8 cellular contexts compared by ENCODE assay signal in genomic region chr3:87228316-87228715, GRCh38. TPM values are rescaled to one million over a fixed set of nuclear protein-coding genes. Genes with fewer than 3 reads are reported as not detected.
A peak's percentile ranks its signal among the peaks of the same experiment; 100 is the strongest.
DNase-seq lines count a peak whose midpoint lies in the region; ATAC-seq and TF ChIP-seq lines count a peak whose summit lies in the region.

No MANE protein-coding gene starts in this region.

- no peaks in the 10 kb centered on the region for H3K27me3 ChIP-seq in BLaER1 treated with 17β-estradiol and CSF1 and Interleukin-3, amounts not matched to agents 10 nM and 100 nM
- no peaks in the 10 kb centered on the region for H3K27me3 ChIP-seq in dorsolateral prefrontal cortex

- TF ChIP-seq CTCF in dorsolateral prefrontal cortex (IDR thresholded peaks at IDR 0.05 in 54 of 56, conservative IDR thresholded peaks at IDR 0.05 in 2 of 56; ENCODE audit: low read depth in 1 of 56, partially characterized antibody in 56 of 56) (no peak), nephron progenitor cell (IDR thresholded peaks at IDR 0.05) (no peak)

- no peak overlapping the region for H3K27ac Mint-ChIP-seq in nephron progenitor cell

- peak overlapping the region in 9 of 11 experiments; percentile 86 to 97 (median 93); a peak in 13 of 22 replicates for H3K9ac ChIP-seq in BLaER1 treated with 17β-estradiol and CSF1 and Interleukin-3, amounts not matched to agents 10 nM and 100 nM

- H3K27ac ChIP-seq in BLaER1 treated with 17β-estradiol and CSF1 and Interleukin-3, amounts not matched to agents 10 nM and 100 nM: peak overlapping the region in 2 of 11 experiments; percentile 95 to 97; a peak in 1 of 22 replicates
- peak overlapping the region in 3 of 59 donors; percentile 89 to 97 (median 92) for H3K27ac ChIP-seq in dorsolateral prefrontal cortex

- no peak for ATAC-seq in HG02759 (IDR thresholded peaks at IDR 0.05; ENCODE audit: unreplicated experiment)

- H3K9me3 Mint-ChIP-seq in nephron progenitor cell: no peaks in the 10 kb centered on the region

- H3K27me3 Mint-ChIP-seq in nephron progenitor cell (ENCODE audit: low read depth, poor library complexity): peaks cover 15% of the 10 kb centered on the region

- no peaks in the 10 kb centered on the region for H3K9me3 ChIP-seq in BLaER1 treated with 17β-estradiol and CSF1 and Interleukin-3, amounts not matched to agents 10 nM and 100 nM (replicated peaks in 1 of 11)

- peak overlapping the region; percentile 93 for H3K4me3 Mint-ChIP-seq in nephron progenitor cell

- peaks cover 0 to 18% (median 0%) of the 10 kb centered on the region in 11 experiments; a peak in 2 of 22 replicates for H3K36me3 ChIP-seq in BLaER1 treated with 17β-estradiol and CSF1 and Interleukin-3, amounts not matched to agents 10 nM and 100 nM

- peaks cover 38% of the 10 kb centered on the region for H3K4me1 Mint-ChIP-seq in nephron progenitor cell

- peaks cover 7 to 28% (median 21%) of the 10 kb centered on the region in 10 experiments for H3K4me1 ChIP-seq in BLaER1 treated with 17β-estradiol and CSF1 and Interleukin-3, amounts not matched to agents 10 nM and 100 nM

- peak overlapping the region; percentile 89 to 95 (median 92); a peak in 19 of 20 replicates for H3K4me3 ChIP-seq in BLaER1 treated with 17β-estradiol and CSF1 and Interleukin-3, amounts not matched to agents 10 nM and 100 nM
- peak overlapping the region in 58 of 59 donors; percentile 56 to 100 (median 96) for H3K4me3 ChIP-seq in dorsolateral prefrontal cortex

- peaks cover 0 to 54% (median 34%) of the 10 kb centered on the region in 11 experiments; a peak in 14 of 22 replicates for H4K20me1 ChIP-seq in BLaER1 treated with 17β-estradiol and CSF1 and Interleukin-3, amounts not matched to agents 10 nM and 100 nM

- H3K36me3 Mint-ChIP-seq in nephron progenitor cell (ENCODE audit: low read depth): peaks cover 21% of the 10 kb centered on the region

- DNase-seq in M059J (ENCODE audit: low read depth) (peak; percentile 40), dorsolateral prefrontal cortex (no peak), nephron progenitor cell (no peak), NCI-H526 (lab: John Stamatoyannopoulos, UW) (no peak), UCSD-AML1 (lab: John Stamatoyannopoulos, UW; ENCODE audit: unreplicated experiment) (no peak), DMS 273 (lab: John Stamatoyannopoulos, UW; ENCODE audit: unreplicated experiment) (no peak)

- H3K4me2 ChIP-seq in BLaER1 treated with 17β-estradiol and CSF1 and Interleukin-3, amounts not matched to agents 10 nM and 100 nM: peak overlapping the region; percentile 78 to 96 (median 88)

- intact Hi-C loops in dorsolateral prefrontal cortex (cut with DNase I): loop anchor here in 1 of 2 donors (5.0 to 10.0 kb wide), 2 partner anchors 61 to 144 kb away; no protein-coding TSS in a partner anchor

RNA-seq across cellular contexts. Expression of gene CHMP2B, which starts 1.2 kb away (rescaled TPM):
- 19.4 and 25.6 TPM in 2 replicates for total RNA-seq in M059J (2014; rRNA removed; shearing (Covaris generic))
- total RNA-seq in dorsolateral prefrontal cortex: 10 to 100 TPM; 23.8 to 49.2 (median 34.7) TPM

RNA-seq across cellular contexts. Expression of gene POU1F1, which starts 48.1 kb away (rescaled TPM):
- not detected in 2 replicates for total RNA-seq in M059J (2014; rRNA removed; shearing (Covaris generic))
- not detected for total RNA-seq in dorsolateral prefrontal cortex
